In genomic region chr2:24493713-24494112, GRCh38 we compare ENCODE assay signal across 12 cellular contexts. TPM values are rescaled to one million over a fixed set of nuclear protein-coding genes. Genes with fewer than 3 reads are reported as not detected.
A peak's percentile ranks its signal among the peaks of the same experiment; 100 is the strongest.
DNase-seq lines count a peak whose midpoint lies in the region; ATAC-seq, FAIRE-seq and TF ChIP-seq lines count a peak whose summit lies in the region.
"Had no signal": no experiment of that assay in that cellular context is flagged by ENCODE, and none has a peak within 500 bp of the region (broad histone marks: within the 10 kb centered on the region; RNA-seq: fewer than 3 reads in every experiment).

No MANE protein-coding gene starts in this region.

- H3K4me1 Mint-ChIP-seq in natural killer cell, result peaks cover 70 to 78% of the 10 kb centered on the region in 2 donors

- ATAC-seq in natural killer cell, result peak; percentile 8 to 16 (median 10)

- peaks cover 0 to 15% (median 9%) of the 10 kb centered on the region in 11 experiments; a peak in 8 of 22 replicates for H3K27me3 ChIP-seq in BLaER1 treated with 17β-estradiol and CSF1 and Interleukin-3, amounts not matched to agents 10 nM and 100 nM
- no peaks in the 10 kb centered on the region for H3K27me3 ChIP-seq in Loucy (ENCODE audit: insufficient read depth, low read length, poor library complexity, severe bottlenecking)
- H3K27me3 ChIP-seq: tibial artery had no signal

- H3K9ac ChIP-seq in BLaER1 treated with 17β-estradiol and CSF1 and Interleukin-3, amounts not matched to agents 10 nM and 100 nM, result peak overlapping the region in 3 of 11 experiments; percentile 92 to 99 (median 97); a peak in 5 of 22 replicates
- peak overlapping the region; percentile 61 for H3K9ac ChIP-seq in Loucy (ENCODE audit: low read depth, low read length, poor library complexity, severe bottlenecking)

- no peaks in the 10 kb centered on the region for H3K36me3 Mint-ChIP-seq in natural killer cell

- peaks cover 17 to 70% (median 41%) of the 10 kb centered on the region in 11 experiments; a peak in 19 of 22 replicates for H4K20me1 ChIP-seq in BLaER1 treated with 17β-estradiol and CSF1 and Interleukin-3, amounts not matched to agents 10 nM and 100 nM
- peaks cover 28% of the 10 kb centered on the region for H4K20me1 ChIP-seq in Loucy (ENCODE audit: insufficient read depth, low read length, poor library complexity, severe bottlenecking)

- 0 out of 2 replicates have a peak, but pooled peaks cover 8% of the 10 kb centered on the region for H3F3A ChIP-seq in Loucy (ENCODE audit: low read depth)

- TF ChIP-seq POLR2A in H54 (IDR thresholded peaks at IDR 0.05; ENCODE audit: low read depth, low read length), result no peak

- peak; percentile 25 to 85 for DNase-seq in cardiac fibroblast (ENCODE audit: low read depth in 2 of 2)
- DNase-seq in natural killer cell, result no peak
- no peak for DNase-seq in H54 (ENCODE audit: insufficient read length, low spot score)
- DNase-seq in cortex of kidney (lab: John Stamatoyannopoulos, UW), result no peak
- DNase-seq in A172 (ENCODE audit: low spot score), result no peak
- DNase-seq in ecto neural progenitor cell (ENCODE audit: low spot score), result no peak
- DNase-seq: activated CD4-positive, CD25-positive, alpha-beta regulatory T cell; aorta; HFFc6; tibial artery had no signal

- no peaks in the 10 kb centered on the region for H3K9me3 ChIP-seq in BLaER1 treated with 17β-estradiol and CSF1 and Interleukin-3, amounts not matched to agents 10 nM and 100 nM (replicated peaks in 1 of 11)
- H3K9me3 ChIP-seq in Loucy (ENCODE audit: insufficient read depth, low read depth, low read length), result no peaks in the 10 kb centered on the region
- H3K9me3 ChIP-seq: tibial artery had no signal

- no peak for TF ChIP-seq CTCF in Loucy (conservative IDR thresholded peaks at IDR 0.05; ENCODE audit: low read length)
- no peak for TF ChIP-seq CTCF in cardiac fibroblast (IDR thresholded peaks at IDR 0.05; ENCODE audit: low read depth, low read length)
- TF ChIP-seq CTCF in natural killer cell (IDR thresholded peaks at IDR 0.05), result no peak

- H2AFZ ChIP-seq in Loucy (ENCODE audit: low read length), result no peak overlapping the region

- H3K27me3 Mint-ChIP-seq in natural killer cell (ENCODE audit: low read depth in 2 of 2), result no peaks in the 10 kb centered on the region

- no peak for FAIRE-seq in H54 (lab: Jason Lieb, UNC)

- H3K9me2 ChIP-seq in Loucy (replicated peaks; ENCODE audit: low read depth, low read length), result no peaks in the 10 kb centered on the region

- H3K4me2 ChIP-seq in BLaER1 treated with 17β-estradiol and CSF1 and Interleukin-3, amounts not matched to agents 10 nM and 100 nM, result peak overlapping the region; percentile 7 to 98 (median 93); a peak in 18 of 22 replicates
- H3K4me2 ChIP-seq in Loucy (ENCODE audit: low read depth, low read length, poor library complexity, severe bottlenecking), result peak overlapping the region; percentile 89

- H3K36me3 ChIP-seq in BLaER1 treated with 17β-estradiol and CSF1 and Interleukin-3, amounts not matched to agents 10 nM and 100 nM, result no peaks in the 10 kb centered on the region
- H3K36me3 ChIP-seq in Loucy (ENCODE audit: insufficient read depth, low read length), result no peaks in the 10 kb centered on the region
- H3K36me3 ChIP-seq: tibial artery had no signal

- H3K27ac Mint-ChIP-seq in natural killer cell, result peak overlapping the region; percentile 89 to 99
- H3K27ac Mint-ChIP-seq: HFFc6 had no signal

- peaks cover 71% of the 10 kb centered on the region for H3K79me2 ChIP-seq in Loucy (ENCODE audit: insufficient read depth, low read length)

- H3K27ac ChIP-seq in BLaER1 treated with 17β-estradiol and CSF1 and Interleukin-3, amounts not matched to agents 10 nM and 100 nM, result peak overlapping the region in 4 of 11 experiments; percentile 25 to 95 (median 64); a peak in 3 of 22 replicates

- no peaks in the 10 kb centered on the region for H3K9me3 Mint-ChIP-seq in natural killer cell
- H3K9me3 Mint-ChIP-seq: HFFc6 had no signal

- peak overlapping the region; percentile 93 for H3K4me3 Mint-ChIP-seq in natural killer cell

- H3K4me1 ChIP-seq in BLaER1 treated with 17β-estradiol and CSF1 and Interleukin-3, amounts not matched to agents 10 nM and 100 nM, result peaks cover 29 to 63% (median 36%) of the 10 kb centered on the region in 10 experiments
- H3K4me1 ChIP-seq in Loucy (ENCODE audit: insufficient read depth, low read length, poor library complexity, severe bottlenecking), result peaks cover 71% of the 10 kb centered on the region

- H3K4me3 ChIP-seq in BLaER1 treated with 17β-estradiol and CSF1 and Interleukin-3, amounts not matched to agents 10 nM and 100 nM, result peak overlapping the region in 3 of 10 experiments; percentile 94 to 100 (median 99); a peak in 3 of 20 replicates
- H3K4me3 ChIP-seq in Loucy (ENCODE audit: low read length, poor library complexity, severe bottlenecking), result peak overlapping the region; percentile 85
- no peak overlapping the region for H3K4me3 ChIP-seq in cardiac fibroblast (replicated peaks in 1 of 2; ENCODE audit: low read depth in 2 of 2, low read length in 2 of 2)

- intact Hi-C loops in natural killer cell (cut with micrococcal nuclease), result loop anchor here (2.0 to 10.0 kb wide), 3 partner anchors 19 to 241 kb away; no protein-coding TSS in a partner anchor

RNA-seq across cellular contexts. Expression of gene NCOA1, which starts 2.7 kb away (rescaled TPM):
- total RNA-seq in natural killer cell, result 100 to 1,000 TPM; 122 to 149 (median 124) TPM
- total RNA-seq in A172 (2014; rRNA removed; shearing (Covaris generic)), result 15.1 and 19.9 TPM in 2 replicates

Comparison
In these comparisons a context has a peak if more than half of its experiments do, and no peak if none do; other contexts are left out.
1. DNase-seq: peak in cardiac fibroblast (2 of 2); none in natural killer cell (single experiment), H54 (single experiment), cortex of kidney (single experiment), A172 (single experiment) and ecto neural progenitor cell (single experiment).